1 cellular context compared by ENCODE assay signal in the genomic region with DNA sequence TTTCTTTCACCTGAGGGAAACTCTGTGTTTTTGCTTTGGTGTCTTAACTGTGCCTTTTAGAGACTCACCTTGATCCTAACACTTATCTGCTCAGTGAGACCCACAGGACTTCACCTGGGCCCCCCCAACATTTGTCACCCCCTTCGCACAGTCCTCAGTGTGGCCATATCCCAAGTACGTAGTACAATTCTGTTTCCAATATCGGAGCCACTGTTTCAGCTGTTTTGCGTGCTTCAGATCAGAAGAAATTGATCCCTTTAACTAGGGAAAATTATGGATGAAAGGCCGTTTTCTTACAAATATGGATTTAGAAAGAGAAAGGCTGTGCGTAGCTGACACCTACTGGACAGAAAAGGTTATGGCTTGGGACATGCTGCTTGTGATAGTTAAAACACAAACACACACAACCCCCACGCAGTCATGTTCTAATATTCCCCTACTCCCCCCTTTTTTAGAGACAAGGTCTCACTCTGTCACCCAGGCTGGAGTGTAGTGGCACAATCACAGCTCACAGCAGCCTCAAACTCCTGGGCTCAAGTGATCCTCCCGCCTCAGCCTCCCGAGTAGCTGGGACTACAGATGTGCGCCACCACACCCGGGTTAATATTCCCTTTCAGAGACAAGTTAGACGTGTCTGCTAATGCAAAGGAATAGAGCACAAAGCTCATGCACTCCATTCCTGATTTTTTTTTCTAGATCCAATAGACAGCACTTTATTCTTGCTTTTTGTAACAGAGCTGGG.
TF ChIP-seq lines count a peak whose summit lies in the region.

No MANE protein-coding gene starts in this region.

TF ChIP-seq in HepG2, 621 proteins besides CTCF, POLR2A, EP300 and RAD21 (continued from another document and continues in another):
- no peak for TF ChIP-seq ZNF331 (CRISPR knock-in tag; IDR thresholded peaks at IDR 0.05)
- TF ChIP-seq MXD4 (CRISPR knock-in tag; IDR thresholded peaks at IDR 0.05) = 0 out of 2 replicates have a peak, but pooled peaks have one; percentile 21
- TF ChIP-seq, protein P1, sequence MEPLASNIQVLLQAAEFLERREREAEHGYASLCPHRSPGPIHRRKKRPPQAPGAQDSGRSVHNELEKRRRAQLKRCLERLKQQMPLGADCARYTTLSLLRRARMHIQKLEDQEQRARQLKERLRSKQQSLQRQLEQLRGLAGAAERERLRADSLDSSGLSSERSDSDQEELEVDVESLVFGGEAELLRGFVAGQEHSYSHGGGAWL (CRISPR knock-in tag; IDR thresholded peaks at IDR 0.05) = no peak
- TF ChIP-seq KLF6 (CRISPR knock-in tag; IDR thresholded peaks at IDR 0.05) = no peak
- no peak for TF ChIP-seq CENPX (CRISPR knock-in tag; IDR thresholded peaks at IDR 0.05)
- no peak for TF ChIP-seq ZNF558 (CRISPR knock-in tag; IDR thresholded peaks at IDR 0.05; ENCODE audit: borderline replicate concordance)
- no peak for TF ChIP-seq NCOA1 (CRISPR knock-in tag; IDR thresholded peaks at IDR 0.05)
- TF ChIP-seq, protein P2, sequence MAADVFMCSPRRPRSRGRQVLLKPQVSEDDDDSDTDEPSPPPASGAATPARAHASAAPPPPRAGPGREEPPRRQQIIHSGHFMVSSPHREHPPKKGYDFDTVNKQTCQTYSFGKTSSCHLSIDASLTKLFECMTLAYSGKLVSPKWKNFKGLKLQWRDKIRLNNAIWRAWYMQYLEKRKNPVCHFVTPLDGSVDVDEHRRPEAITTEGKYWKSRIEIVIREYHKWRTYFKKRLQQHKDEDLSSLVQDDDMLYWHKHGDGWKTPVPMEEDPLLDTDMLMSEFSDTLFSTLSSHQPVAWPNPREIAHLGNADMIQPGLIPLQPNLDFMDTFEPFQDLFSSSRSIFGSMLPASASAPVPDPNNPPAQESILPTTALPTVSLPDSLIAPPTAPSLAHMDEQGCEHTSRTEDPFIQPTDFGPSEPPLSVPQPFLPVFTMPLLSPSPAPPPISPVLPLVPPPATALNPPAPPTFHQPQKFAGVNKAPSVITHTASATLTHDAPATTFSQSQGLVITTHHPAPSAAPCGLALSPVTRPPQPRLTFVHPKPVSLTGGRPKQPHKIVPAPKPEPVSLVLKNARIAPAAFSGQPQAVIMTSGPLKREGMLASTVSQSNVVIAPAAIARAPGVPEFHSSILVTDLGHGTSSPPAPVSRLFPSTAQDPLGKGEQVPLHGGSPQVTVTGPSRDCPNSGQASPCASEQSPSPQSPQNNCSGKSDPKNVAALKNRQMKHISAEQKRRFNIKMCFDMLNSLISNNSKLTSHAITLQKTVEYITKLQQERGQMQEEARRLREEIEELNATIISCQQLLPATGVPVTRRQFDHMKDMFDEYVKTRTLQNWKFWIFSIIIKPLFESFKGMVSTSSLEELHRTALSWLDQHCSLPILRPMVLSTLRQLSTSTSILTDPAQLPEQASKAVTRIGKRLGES (CRISPR knock-in tag; IDR thresholded peaks at IDR 0.05; ENCODE audit: borderline replicate concordance) = no peak
- no peak for TF ChIP-seq RFXAP (CRISPR knock-in tag; IDR thresholded peaks at IDR 0.05; ENCODE audit: borderline replicate concordance)
- TF ChIP-seq, protein P3, sequence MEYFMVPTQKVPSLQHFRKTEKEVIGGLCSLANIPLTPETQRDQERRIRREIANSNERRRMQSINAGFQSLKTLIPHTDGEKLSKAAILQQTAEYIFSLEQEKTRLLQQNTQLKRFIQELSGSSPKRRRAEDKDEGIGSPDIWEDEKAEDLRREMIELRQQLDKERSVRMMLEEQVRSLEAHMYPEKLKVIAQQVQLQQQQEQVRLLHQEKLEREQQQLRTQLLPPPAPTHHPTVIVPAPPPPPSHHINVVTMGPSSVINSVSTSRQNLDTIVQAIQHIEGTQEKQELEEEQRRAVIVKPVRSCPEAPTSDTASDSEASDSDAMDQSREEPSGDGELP (IDR thresholded peaks at IDR 0.05; ENCODE audit: borderline replicate concordance, low read depth) = no peak
- TF ChIP-seq MZF1 (CRISPR knock-in tag; IDR thresholded peaks at IDR 0.05; ENCODE audit: borderline replicate concordance) = no peak
- TF ChIP-seq NFYC (CRISPR knock-in tag; IDR thresholded peaks at IDR 0.05) = no peak
- TF ChIP-seq MEIS1 (CRISPR knock-in tag; IDR thresholded peaks at IDR 0.05; ENCODE audit: borderline replicate concordance) = no peak
- TF ChIP-seq TAF15 (IDR thresholded peaks at IDR 0.05; ENCODE audit: low read depth, low read length, poor library complexity, severe bottlenecking) = no peak
- TF ChIP-seq SNAPC2 (CRISPR knock-in tag; IDR thresholded peaks at IDR 0.05) = no peak
- TF ChIP-seq SP4 (CRISPR knock-in tag; IDR thresholded peaks at IDR 0.05) = no peak
- no peak for TF ChIP-seq ZBTB7A (CRISPR knock-in tag; IDR thresholded peaks at IDR 0.05)
- TF ChIP-seq, protein P4, sequence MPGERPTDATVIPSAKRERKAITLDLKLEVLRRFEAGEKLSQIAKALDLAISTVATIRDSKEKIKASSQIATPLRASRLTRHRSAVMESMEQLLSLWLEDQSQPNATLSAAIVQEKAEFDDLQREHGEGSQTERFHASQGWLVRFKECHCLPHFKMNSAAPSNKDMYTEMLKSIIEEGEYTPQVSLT (CRISPR knock-in tag; IDR thresholded peaks at IDR 0.05; ENCODE audit: borderline replicate concordance, low read depth) = no peak
- no peak for TF ChIP-seq RBM22 (optimal IDR thresholded peaks at IDR 0.05; ENCODE audit: low read length)
- TF ChIP-seq GTF2F1 (IDR thresholded peaks at IDR 0.05; ENCODE audit: low read length) = no peak
- TF ChIP-seq ZSCAN22 (CRISPR knock-in tag; IDR thresholded peaks at IDR 0.05) = no peak
- TF ChIP-seq KAT7 (CRISPR knock-in tag; IDR thresholded peaks at IDR 0.05; ENCODE audit: borderline replicate concordance) = no peak
- 0 out of 2 replicates have a peak, but pooled peaks have one; percentile 36 for TF ChIP-seq ZNF547 (CRISPR knock-in tag; IDR thresholded peaks at IDR 0.05)
- TF ChIP-seq MED8 (CRISPR knock-in tag; IDR thresholded peaks at IDR 0.05; ENCODE audit: insufficient replicate concordance) = no peak
- TF ChIP-seq, protein P5, sequence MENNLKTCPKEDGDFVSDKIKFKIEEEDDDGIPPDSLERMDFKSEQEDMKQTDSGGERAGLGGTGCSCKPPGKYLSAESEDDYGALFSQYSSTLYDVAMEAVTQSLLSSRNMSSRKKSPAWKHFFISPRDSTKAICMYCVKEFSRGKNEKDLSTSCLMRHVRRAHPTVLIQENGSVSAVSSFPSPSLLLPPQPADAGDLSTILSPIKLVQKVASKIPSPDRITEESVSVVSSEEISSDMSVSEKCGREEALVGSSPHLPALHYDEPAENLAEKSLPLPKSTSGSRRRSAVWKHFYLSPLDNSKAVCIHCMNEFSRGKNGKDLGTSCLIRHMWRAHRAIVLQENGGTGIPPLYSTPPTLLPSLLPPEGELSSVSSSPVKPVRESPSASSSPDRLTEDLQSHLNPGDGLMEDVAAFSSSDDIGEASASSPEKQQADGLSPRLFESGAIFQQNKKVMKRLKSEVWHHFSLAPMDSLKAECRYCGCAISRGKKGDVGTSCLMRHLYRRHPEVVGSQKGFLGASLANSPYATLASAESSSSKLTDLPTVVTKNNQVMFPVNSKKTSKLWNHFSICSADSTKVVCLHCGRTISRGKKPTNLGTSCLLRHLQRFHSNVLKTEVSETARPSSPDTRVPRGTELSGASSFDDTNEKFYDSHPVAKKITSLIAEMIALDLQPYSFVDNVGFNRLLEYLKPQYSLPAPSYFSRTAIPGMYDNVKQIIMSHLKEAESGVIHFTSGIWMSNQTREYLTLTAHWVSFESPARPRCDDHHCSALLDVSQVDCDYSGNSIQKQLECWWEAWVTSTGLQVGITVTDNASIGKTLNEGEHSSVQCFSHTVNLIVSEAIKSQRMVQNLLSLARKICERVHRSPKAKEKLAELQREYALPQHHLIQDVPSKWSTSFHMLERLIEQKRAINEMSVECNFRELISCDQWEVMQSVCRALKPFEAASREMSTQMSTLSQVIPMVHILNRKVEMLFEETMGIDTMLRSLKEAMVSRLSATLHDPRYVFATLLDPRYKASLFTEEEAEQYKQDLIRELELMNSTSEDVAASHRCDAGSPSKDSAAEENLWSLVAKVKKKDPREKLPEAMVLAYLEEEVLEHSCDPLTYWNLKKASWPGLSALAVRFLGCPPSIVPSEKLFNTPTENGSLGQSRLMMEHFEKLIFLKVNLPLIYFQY (CRISPR knock-in tag; IDR thresholded peaks at IDR 0.05; ENCODE audit: borderline replicate concordance) = no peak
- no peak for TF ChIP-seq NAIF1 (CRISPR knock-in tag; IDR thresholded peaks at IDR 0.05; ENCODE audit: borderline replicate concordance)
- TF ChIP-seq ZNF83 (CRISPR knock-in tag; IDR thresholded peaks at IDR 0.05; ENCODE audit: borderline replicate concordance) = no peak
- no peak for TF ChIP-seq HNRNPH1 (optimal IDR thresholded peaks at IDR 0.05; ENCODE audit: low read depth, low read length)
- TF ChIP-seq, protein P6, sequence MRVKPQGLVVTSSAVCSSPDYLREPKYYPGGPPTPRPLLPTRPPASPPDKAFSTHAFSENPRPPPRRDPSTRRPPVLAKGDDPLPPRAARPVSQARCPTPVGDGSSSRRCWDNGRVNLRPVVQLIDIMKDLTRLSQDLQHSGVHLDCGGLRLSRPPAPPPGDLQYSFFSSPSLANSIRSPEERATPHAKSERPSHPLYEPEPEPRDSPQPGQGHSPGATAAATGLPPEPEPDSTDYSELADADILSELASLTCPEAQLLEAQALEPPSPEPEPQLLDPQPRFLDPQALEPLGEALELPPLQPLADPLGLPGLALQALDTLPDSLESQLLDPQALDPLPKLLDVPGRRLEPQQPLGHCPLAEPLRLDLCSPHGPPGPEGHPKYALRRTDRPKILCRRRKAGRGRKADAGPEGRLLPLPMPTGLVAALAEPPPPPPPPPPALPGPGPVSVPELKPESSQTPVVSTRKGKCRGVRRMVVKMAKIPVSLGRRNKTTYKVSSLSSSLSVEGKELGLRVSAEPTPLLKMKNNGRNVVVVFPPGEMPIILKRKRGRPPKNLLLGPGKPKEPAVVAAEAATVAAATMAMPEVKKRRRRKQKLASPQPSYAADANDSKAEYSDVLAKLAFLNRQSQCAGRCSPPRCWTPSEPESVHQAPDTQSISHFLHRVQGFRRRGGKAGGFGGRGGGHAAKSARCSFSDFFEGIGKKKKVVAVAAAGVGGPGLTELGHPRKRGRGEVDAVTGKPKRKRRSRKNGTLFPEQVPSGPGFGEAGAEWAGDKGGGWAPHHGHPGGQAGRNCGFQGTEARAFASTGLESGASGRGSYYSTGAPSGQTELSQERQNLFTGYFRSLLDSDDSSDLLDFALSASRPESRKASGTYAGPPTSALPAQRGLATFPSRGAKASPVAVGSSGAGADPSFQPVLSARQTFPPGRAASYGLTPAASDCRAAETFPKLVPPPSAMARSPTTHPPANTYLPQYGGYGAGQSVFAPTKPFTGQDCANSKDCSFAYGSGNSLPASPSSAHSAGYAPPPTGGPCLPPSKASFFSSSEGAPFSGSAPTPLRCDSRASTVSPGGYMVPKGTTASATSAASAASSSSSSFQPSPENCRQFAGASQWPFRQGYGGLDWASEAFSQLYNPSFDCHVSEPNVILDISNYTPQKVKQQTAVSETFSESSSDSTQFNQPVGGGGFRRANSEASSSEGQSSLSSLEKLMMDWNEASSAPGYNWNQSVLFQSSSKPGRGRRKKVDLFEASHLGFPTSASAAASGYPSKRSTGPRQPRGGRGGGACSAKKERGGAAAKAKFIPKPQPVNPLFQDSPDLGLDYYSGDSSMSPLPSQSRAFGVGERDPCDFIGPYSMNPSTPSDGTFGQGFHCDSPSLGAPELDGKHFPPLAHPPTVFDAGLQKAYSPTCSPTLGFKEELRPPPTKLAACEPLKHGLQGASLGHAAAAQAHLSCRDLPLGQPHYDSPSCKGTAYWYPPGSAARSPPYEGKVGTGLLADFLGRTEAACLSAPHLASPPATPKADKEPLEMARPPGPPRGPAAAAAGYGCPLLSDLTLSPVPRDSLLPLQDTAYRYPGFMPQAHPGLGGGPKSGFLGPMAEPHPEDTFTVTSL (CRISPR knock-in tag; IDR thresholded peaks at IDR 0.05; ENCODE audit: borderline replicate concordance) = no peak
- TF ChIP-seq DNMT3B (CRISPR knock-in tag; conservative IDR thresholded peaks at IDR 0.05) = no peak
- TF ChIP-seq, protein P7, sequence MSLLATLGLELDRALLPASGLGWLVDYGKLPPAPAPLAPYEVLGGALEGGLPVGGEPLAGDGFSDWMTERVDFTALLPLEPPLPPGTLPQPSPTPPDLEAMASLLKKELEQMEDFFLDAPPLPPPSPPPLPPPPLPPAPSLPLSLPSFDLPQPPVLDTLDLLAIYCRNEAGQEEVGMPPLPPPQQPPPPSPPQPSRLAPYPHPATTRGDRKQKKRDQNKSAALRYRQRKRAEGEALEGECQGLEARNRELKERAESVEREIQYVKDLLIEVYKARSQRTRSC (CRISPR knock-in tag; IDR thresholded peaks at IDR 0.05; ENCODE audit: low read depth) = no peak
- TF ChIP-seq ERF (CRISPR knock-in tag; IDR thresholded peaks at IDR 0.05) = peak; percentile 62; the same call in 1 of the 2 replicates
- TF ChIP-seq, protein P8, sequence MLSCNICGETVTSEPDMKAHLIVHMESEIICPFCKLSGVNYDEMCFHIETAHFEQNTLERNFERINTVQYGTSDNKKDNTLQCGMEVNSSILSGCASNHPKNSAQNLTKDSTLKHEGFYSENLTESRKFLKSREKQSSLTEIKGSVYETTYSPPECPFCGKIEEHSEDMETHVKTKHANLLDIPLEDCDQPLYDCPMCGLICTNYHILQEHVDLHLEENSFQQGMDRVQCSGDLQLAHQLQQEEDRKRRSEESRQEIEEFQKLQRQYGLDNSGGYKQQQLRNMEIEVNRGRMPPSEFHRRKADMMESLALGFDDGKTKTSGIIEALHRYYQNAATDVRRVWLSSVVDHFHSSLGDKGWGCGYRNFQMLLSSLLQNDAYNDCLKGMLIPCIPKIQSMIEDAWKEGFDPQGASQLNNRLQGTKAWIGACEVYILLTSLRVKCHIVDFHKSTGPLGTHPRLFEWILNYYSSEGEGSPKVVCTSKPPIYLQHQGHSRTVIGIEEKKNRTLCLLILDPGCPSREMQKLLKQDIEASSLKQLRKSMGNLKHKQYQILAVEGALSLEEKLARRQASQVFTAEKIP (CRISPR knock-in tag; IDR thresholded peaks at IDR 0.05; ENCODE audit: borderline replicate concordance) = no peak
- no peak for TF ChIP-seq RCOR2 (CRISPR knock-in tag; IDR thresholded peaks at IDR 0.05)
- no peak for TF ChIP-seq ZNF891 (CRISPR knock-in tag; IDR thresholded peaks at IDR 0.05)
- no peak for TF ChIP-seq ZNF543 (CRISPR knock-in tag; IDR thresholded peaks at IDR 0.05)
- TF ChIP-seq, protein P9, sequence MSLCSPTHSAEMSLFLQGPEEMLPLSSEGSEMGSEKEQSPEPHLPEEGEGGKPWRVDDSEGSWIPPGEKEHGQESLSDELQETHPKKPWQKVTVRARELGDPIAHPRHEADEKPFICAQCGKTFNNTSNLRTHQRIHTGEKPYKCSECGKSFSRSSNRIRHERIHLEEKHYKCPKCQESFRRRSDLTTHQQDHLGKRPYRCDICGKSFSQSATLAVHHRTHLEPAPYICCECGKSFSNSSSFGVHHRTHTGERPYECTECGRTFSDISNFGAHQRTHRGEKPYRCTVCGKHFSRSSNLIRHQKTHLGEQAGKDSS (CRISPR knock-in tag; IDR thresholded peaks at IDR 0.05; ENCODE audit: borderline replicate concordance, low read depth) = no peak
- no peak for TF ChIP-seq RBFOX2 (IDR thresholded peaks at IDR 0.05; ENCODE audit: low read depth, low read length)
- no peak for TF ChIP-seq BHLHE40 (IDR thresholded peaks at IDR 0.05; ENCODE audit: low read length)
- no peak for TF ChIP-seq ZNF761 (CRISPR knock-in tag; conservative IDR thresholded peaks at IDR 0.05)
- TF ChIP-seq RBM39 (IDR thresholded peaks at IDR 0.05; ENCODE audit: low read depth, low read length, poor library complexity, severe bottlenecking) = no peak
- TF ChIP-seq RNF2 (conservative IDR thresholded peaks at IDR 0.05; ENCODE audit: low read depth) = 0 out of 2 replicates have a peak, but pooled peaks have one; percentile 32
- no peak for TF ChIP-seq FOXJ3 (CRISPR knock-in tag; IDR thresholded peaks at IDR 0.05; ENCODE audit: borderline replicate concordance)
- no peak for TF ChIP-seq ZNF589 (CRISPR knock-in tag; conservative IDR thresholded peaks at IDR 0.05)
- no peak for TF ChIP-seq NCOA5 (CRISPR knock-in tag; IDR thresholded peaks at IDR 0.05)
- no peak for TF ChIP-seq JUNB (CRISPR knock-in tag; IDR thresholded peaks at IDR 0.05; ENCODE audit: borderline replicate concordance)
- TF ChIP-seq FOXA1 (IDR thresholded peaks at IDR 0.05) = no peak
- no peak for TF ChIP-seq FOXA1 (CRISPR knock-in tag; IDR thresholded peaks at IDR 0.05)
